ENCODE assay signal across 18 cellular contexts in genomic region chr15:53918180-53919079, GRCh38. TPM values are rescaled to one million over a fixed set of nuclear protein-coding genes. Genes with fewer than 3 reads are reported as not detected.
DNase-seq lines count a peak whose midpoint lies in the region; FAIRE-seq and TF ChIP-seq lines count a peak whose summit lies in the region.
"Had no signal": no experiment of that assay in that cellular context is flagged by ENCODE, and none has a peak within 500 bp of the region (broad histone marks: within the 10 kb centered on the region; RNA-seq: fewer than 3 reads in every experiment).

No MANE protein-coding gene starts in this region.

- 57% methylated on average over 11 of the region's 11 CpGs for WGBS in hepatocyte (ENCODE audit: low lambda C conversion rate, missing lambda C conversion rate)

- DNase-seq in SHP77 (lab: John Stamatoyannopoulos, UW): peak; percentile 13 to 21
- DNase-seq in SHP77 treated with DMSO at 0.1 percent for 48 hours (lab: John Stamatoyannopoulos, UW): no peak
- DNase-seq in NCI-H345 treated with DMSO at 0.1 percent for 48 hours (lab: John Stamatoyannopoulos, UW; ENCODE audit: unreplicated experiment): peak; percentile 72
- DNase-seq in hepatocyte (ENCODE audit: low spot score): peak; percentile 68
- peak; percentile 19 for DNase-seq in urothelium cell line (ENCODE audit: low spot score)
- DNase-seq in CD14-positive monocyte (ENCODE audit: low spot score): no peak
- DNase-seq in inferior parietal cortex (ENCODE audit: extremely low spot score): no peak
- DNase-seq in posterior vena cava (ENCODE audit: low spot score): no peak
- DNase-seq: ACHN; activated CD4-positive, alpha-beta memory T cell treated with anti-CD3 and anti-CD28 coated beads, Interleukin-2, amount 10 ng/mL, durations not matched to agents 7 days and 5 days; activated effector memory CD4-positive, alpha-beta T cell treated with anti-CD3 and anti-CD28 coated beads, Interleukin-2, amount 50 U/mL, for 16 hours; sigmoid colon; stimulated activated CD4-positive, alpha-beta T cell treated with anti-CD3 and anti-CD28 coated beads, Interleukin-4, amount 100 ng/mL, for 24 hours had no signal

- no peak overlapping the region for H3K4me3 Mint-ChIP-seq in CD14-positive monocyte
- H3K4me3 Mint-ChIP-seq: activated CD4-positive, alpha-beta memory T cell treated with anti-CD3 and anti-CD28 coated beads, Interleukin-2, amount 10 ng/mL, durations not matched to agents 7 days and 5 days; natural killer cell treated with Interleukin-12 subunit alpha and Interleukin-12 subunit beta and Interleukin-15 and Interleukin-18, amount 100 ng/mL, for 72 hours; stimulated activated memory B cell treated with anti-CD40 and anti-IgM and Interleukin-4, amounts not matched to agents 10 μg/mL and 1 μg/mL and 100 μg/mL, for 72 hours had no signal

- FAIRE-seq in urothelium cell line (lab: Jason Lieb, UNC): no peak
- FAIRE-seq: H54, K562 had no signal

- no peaks in the 10 kb centered on the region for H3K9me2 ChIP-seq in hepatocyte (replicated peaks; ENCODE audit: insufficient read depth)

- H4K20me1 ChIP-seq in hepatocyte (ENCODE audit: insufficient read depth, poor library complexity, severe bottlenecking): no peaks in the 10 kb centered on the region

- H3K36me3 Mint-ChIP-seq in CD14-positive monocyte: no peaks in the 10 kb centered on the region
- H3K36me3 Mint-ChIP-seq: natural killer cell treated with Interleukin-12 subunit alpha and Interleukin-12 subunit beta and Interleukin-15 and Interleukin-18, amount 100 ng/mL, for 72 hours; stimulated activated memory B cell treated with anti-CD40 and anti-IgM and Interleukin-4, amounts not matched to agents 10 μg/mL and 1 μg/mL and 100 μg/mL, for 72 hours had no signal

- no peaks in the 10 kb centered on the region for H3K9me3 ChIP-seq in hepatocyte (ENCODE audit: low read depth)
- H3K9me3 ChIP-seq: sigmoid colon had no signal

- H2AFZ ChIP-seq in hepatocyte: no peak overlapping the region

- peak overlapping the region; percentile 32 for H3K27ac ChIP-seq in hepatocyte
- H3K27ac ChIP-seq: sigmoid colon had no signal

- no peaks in the 10 kb centered on the region for H3K27me3 ChIP-seq in hepatocyte
- H3K27me3 ChIP-seq: sigmoid colon had no signal

- no peaks in the 10 kb centered on the region for H3K79me2 ChIP-seq in hepatocyte

- H3K4me3 ChIP-seq in hepatocyte: no peak overlapping the region
- H3K4me3 ChIP-seq: K562, lung, sigmoid colon had no signal

- H3K36me3 ChIP-seq in hepatocyte (replicated peaks; ENCODE audit: insufficient read depth, low read depth): no peaks in the 10 kb centered on the region
- H3K36me3 ChIP-seq: sigmoid colon had no signal

- no peak overlapping the region for H3K27ac Mint-ChIP-seq in CD14-positive monocyte
- H3K27ac Mint-ChIP-seq: activated CD4-positive, alpha-beta memory T cell treated with anti-CD3 and anti-CD28 coated beads, Interleukin-2, amount 10 ng/mL, durations not matched to agents 7 days and 5 days; natural killer cell treated with Interleukin-12 subunit alpha and Interleukin-12 subunit beta and Interleukin-15 and Interleukin-18, amount 100 ng/mL, for 72 hours; stimulated activated memory B cell treated with anti-CD40 and anti-IgM and Interleukin-4, amounts not matched to agents 10 μg/mL and 1 μg/mL and 100 μg/mL, for 72 hours had no signal

- peaks cover 3% of the 10 kb centered on the region for H3K4me1 ChIP-seq in hepatocyte (ENCODE audit: insufficient read depth)
- H3K4me1 ChIP-seq: sigmoid colon had no signal

- H3K4me2 ChIP-seq in hepatocyte: peak overlapping the region; percentile 54

- TF ChIP-seq CTCF in hepatocyte (IDR thresholded peaks at IDR 0.05; ENCODE audit: poor library complexity) (no peak), CD14-positive monocyte (IDR thresholded peaks at IDR 0.05) (no peak)

- intact Hi-C loops in CD14-positive monocyte (cut with micrococcal nuclease) (no loop called here), posterior vena cava (cut with DNase I) (no loop called here)

- no peaks in the 10 kb centered on the region for H3K4me1 Mint-ChIP-seq in CD14-positive monocyte
- H3K4me1 Mint-ChIP-seq: activated CD4-positive, alpha-beta memory T cell treated with anti-CD3 and anti-CD28 coated beads, Interleukin-2, amount 10 ng/mL, durations not matched to agents 7 days and 5 days; stimulated activated memory B cell treated with anti-CD40 and anti-IgM and Interleukin-4, amounts not matched to agents 10 μg/mL and 1 μg/mL and 100 μg/mL, for 72 hours had no signal

- peaks cover 0 to 1% (median 1%) of the 10 kb centered on the region in 3 donors for H3K27me3 Mint-ChIP-seq in CD14-positive monocyte (ENCODE audit: low read depth in 3 of 3)
- H3K27me3 Mint-ChIP-seq: activated CD4-positive, alpha-beta memory T cell treated with anti-CD3 and anti-CD28 coated beads, Interleukin-2, amount 10 ng/mL, durations not matched to agents 7 days and 5 days; natural killer cell treated with Interleukin-12 subunit alpha and Interleukin-12 subunit beta and Interleukin-15 and Interleukin-18, amount 100 ng/mL, for 72 hours; stimulated activated memory B cell treated with anti-CD40 and anti-IgM and Interleukin-4, amounts not matched to agents 10 μg/mL and 1 μg/mL and 100 μg/mL, for 72 hours had no signal

- peaks cover 0 to 9% (median 0%) of the 10 kb centered on the region in 7 donors for H3K9me3 Mint-ChIP-seq in CD14-positive monocyte
- H3K9me3 Mint-ChIP-seq: activated CD4-positive, alpha-beta memory T cell treated with anti-CD3 and anti-CD28 coated beads, Interleukin-2, amount 10 ng/mL, durations not matched to agents 7 days and 5 days; stimulated activated memory B cell treated with anti-CD40 and anti-IgM and Interleukin-4, amounts not matched to agents 10 μg/mL and 1 μg/mL and 100 μg/mL, for 72 hours had no signal

RNA-seq across cellular contexts. Expression of gene UNC13C, which starts 59.8 kb away (rescaled TPM):
- total RNA-seq in hepatocyte (10.3 and 10.9 TPM in 2 replicates), posterior vena cava (under 1 TPM; 0.05 to 0.14 TPM)
- polyA plus RNA-seq in hepatocyte (0.92 and 1.5 TPM in 2 replicates), CD14-positive monocyte (not detected)
- total RNA-seq: activated CD4-positive, alpha-beta memory T cell treated with anti-CD3 and anti-CD28 coated beads, Interleukin-2, amount 10 ng/mL, durations not matched to agents 7 days and 5 days; K562; natural killer cell treated with Interleukin-12 subunit alpha and Interleukin-12 subunit beta and Interleukin-15 and Interleukin-18, amount 100 ng/mL, for 72 hours had no signal
- polyA plus RNA-seq: K562 had no signal

Comparison
In these comparisons a context has a peak if more than half of its experiments do, and no peak if none do; other contexts are left out.
1. DNase-seq: peak in SHP77 (2 of 2), NCI-H345 treated with DMSO at 0.1 percent for 48 hours (single experiment), hepatocyte (single experiment) and urothelium cell line (single experiment); none in SHP77 treated with DMSO at 0.1 percent for 48 hours (single experiment), CD14-positive monocyte (single experiment), inferior parietal cortex (single experiment) and posterior vena cava (single experiment).